10 cellular contexts compared by ENCODE assay signal in genomic region chr20:31494131-31494530, GRCh38. TPM values are rescaled to one million over a fixed set of nuclear protein-coding genes. Genes with fewer than 3 reads are reported as not detected.
DNase-seq lines count a peak whose midpoint lies in the region; TF ChIP-seq lines count a peak whose summit lies in the region.
"Had no signal": no experiment of that assay in that cellular context is flagged by ENCODE, and none has a peak within 500 bp of the region (broad histone marks: within the 10 kb centered on the region; RNA-seq: fewer than 3 reads in every experiment).

No MANE protein-coding gene starts in this region.

- H3K4me3 ChIP-seq in adrenal gland (no peak overlapping the region), sigmoid colon (no peak overlapping the region)
- H3K4me3 ChIP-seq: skin epidermis had no signal

- TF ChIP-seq POLR2A in adrenal gland (IDR thresholded peaks at IDR 0.05) = no peak
- no peak for TF ChIP-seq POLR2A in sigmoid colon (IDR thresholded peaks at IDR 0.05)

- DNase-seq in NCI-H1436 (lab: John Stamatoyannopoulos, UW) = peak; percentile 1
- DNase-seq in NCI-H1436 treated with DMSO at 0.1 percent for 48 hours (lab: John Stamatoyannopoulos, UW) = no peak
- peak in 1 of 7 donors; percentile 47 for DNase-seq in adrenal gland
- DNase-seq in renal cortical epithelial cell (ENCODE audit: low read depth) = peak; percentile 53
- DNase-seq in LoVo (ENCODE audit: low spot score) = no peak
- no peak for DNase-seq in sigmoid colon
- DNase-seq: AML-193; effector memory CD4-positive, alpha-beta T cell; T-helper 17 cell had no signal

- 41 to 62% (median 48%) methylated on average over 2 of the region's 2 CpGs for WGBS in adrenal gland, 4 donors
- WGBS in sigmoid colon, 2 donors = 39 to 62% methylated on average over 2 of the region's 2 CpGs

- H3K4me1 ChIP-seq in adrenal gland (replicated peaks in 1 of 2) (peaks cover 0 to 9% of the 10 kb centered on the region in 2 donors), sigmoid colon (peaks cover 0 to 17% (median 10%) of the 10 kb centered on the region in 4 donors)

- H3K27ac ChIP-seq in adrenal gland (no peak overlapping the region), sigmoid colon (no peak overlapping the region)
- H3K27ac ChIP-seq: skin epidermis had no signal

- intact Hi-C loops in adrenal gland (cut with DNase I) = no loop called here
- intact Hi-C loops in sigmoid colon (cut with DNase I) = no loop called here

- H3K36me3 ChIP-seq in adrenal gland (replicated peaks in 1 of 2) = no peaks in the 10 kb centered on the region
- no peaks in the 10 kb centered on the region for H3K36me3 ChIP-seq in sigmoid colon

- TF ChIP-seq CTCF in adrenal gland (IDR thresholded peaks at IDR 0.05) (peak in 4 of 6 experiments; percentile 12 to 43 (median 20)), sigmoid colon (IDR thresholded peaks at IDR 0.05) (no peak)

- TF ChIP-seq EP300 in sigmoid colon (IDR thresholded peaks at IDR 0.05) = no peak

- no peaks in the 10 kb centered on the region for H3K27me3 ChIP-seq in adrenal gland
- H3K27me3 ChIP-seq in sigmoid colon = no peaks in the 10 kb centered on the region

- H3K9me3 ChIP-seq in adrenal gland (replicated peaks in 1 of 3) (no peaks in the 10 kb centered on the region), sigmoid colon (no peaks in the 10 kb centered on the region)

RNA-seq across cellular contexts. Expression of gene REM1, which starts 19.0 kb away (rescaled TPM):
- total RNA-seq in adrenal gland (10 to 100 TPM in 1 of 8 donors, 1 to 10 TPM in 5, under 1 TPM in 2; 0.26 to 19.3 (median 2.5) TPM), renal cortical epithelial cell (not detected in 2 replicates), sigmoid colon (1 to 10 TPM; 3.8 to 9.3 (median 5.5) TPM)
- polyA plus RNA-seq in adrenal gland (1 to 10 TPM in 2 of 3 donors, under 1 TPM in 1; 0.48 to 6.8 (median 3.4) TPM), sigmoid colon (1 to 10 TPM in 2 of 3 donors, under 1 TPM in 1; 0.46 to 1.2 (median 1.2) TPM)
- total RNA-seq: T-helper 17 cell had no signal

RNA-seq across cellular contexts. Expression of gene DEFB124, which starts 19.2 kb away (rescaled TPM):
- total RNA-seq in adrenal gland (not detected), renal cortical epithelial cell (not detected in 2 replicates), sigmoid colon (not detected)
- polyA plus RNA-seq in adrenal gland (under 1 TPM in 1 of 3 donors, not detected in 2; 0.20 TPM), sigmoid colon (not detected)
- total RNA-seq: T-helper 17 cell had no signal

RNA-seq across cellular contexts. Expression of gene HM13, which starts 20.1 kb away (rescaled TPM):
- total RNA-seq in adrenal gland (100 to 1,000 TPM in 6 of 8 donors, 10 to 100 TPM in 2; 80.5 to 356 (median 153) TPM), renal cortical epithelial cell (64.6 and 150 TPM in 2 replicates), sigmoid colon (10 to 100 TPM; 34.8 to 64.3 (median 38.4) TPM)
- polyA plus RNA-seq in adrenal gland (100 to 1,000 TPM; 177 to 241 (median 236) TPM), sigmoid colon (100 to 1,000 TPM in 2 of 3 donors, 10 to 100 TPM in 1; 62.5 to 304 (median 188) TPM)

RNA-seq across cellular contexts. Expression of gene DEFB123, which starts 53.7 kb away (rescaled TPM):
- total RNA-seq in adrenal gland = not detected
- not detected for polyA plus RNA-seq in adrenal gland
- total RNA-seq in renal cortical epithelial cell = not detected in 2 replicates
- not detected for total RNA-seq in sigmoid colon
- polyA plus RNA-seq in sigmoid colon = not detected
- total RNA-seq: T-helper 17 cell had no signal

Comparison
In these comparisons a context has a peak if more than half of its experiments do, and no peak if none do; other contexts are left out.
1. DNase-seq: peak in NCI-H1436 (single experiment) and renal cortical epithelial cell (single experiment); none in NCI-H1436 treated with DMSO at 0.1 percent for 48 hours (single experiment), LoVo (single experiment) and sigmoid colon (single experiment).
2. CTCF ChIP-seq: peak in adrenal gland (4 of 6); none in sigmoid colon (0 of 4).